ENCODE assay signal across 8 cellular contexts in the genomic region with DNA sequence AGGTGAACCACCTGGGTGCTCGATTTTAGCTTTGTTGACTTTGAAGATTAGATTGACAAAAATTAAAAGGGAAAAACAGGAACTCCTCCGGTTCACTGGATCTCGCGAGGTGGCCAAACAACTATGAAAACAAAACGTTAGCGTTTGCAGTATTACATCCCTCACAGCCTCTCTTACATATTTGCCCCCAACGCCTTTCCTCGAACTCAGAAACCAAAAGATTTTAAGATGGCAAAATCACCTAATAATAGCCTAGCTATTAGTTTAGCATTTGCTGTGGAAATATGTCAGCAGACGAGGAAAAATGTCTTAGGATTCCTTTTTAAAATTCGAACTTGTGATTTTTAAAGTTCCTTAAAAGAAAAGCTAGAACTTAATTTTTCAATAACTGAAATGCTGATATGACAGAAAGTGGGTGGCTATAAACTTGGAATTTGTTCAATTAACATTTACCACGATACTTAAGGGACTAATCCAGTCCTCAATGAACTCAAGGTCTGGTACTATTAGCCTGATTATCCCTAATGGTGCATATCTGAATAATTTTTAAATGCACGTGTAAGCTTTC. TPM values are rescaled to one million over a fixed set of nuclear protein-coding genes. Genes with fewer than 3 reads are reported as not detected.
DNase-seq lines count a peak whose midpoint lies in the region; ATAC-seq and TF ChIP-seq lines count a peak whose summit lies in the region.

No MANE protein-coding gene starts in this region.

- peaks cover 24% of the 10 kb centered on the region for H3K36me3 Mint-ChIP-seq in CD4-positive, alpha-beta T cell (ENCODE audit: low read depth)
- peaks cover 27% of the 10 kb centered on the region for H3K36me3 Mint-ChIP-seq in activated CD4-positive, alpha-beta memory T cell treated with anti-CD3 and anti-CD28 coated beads, Interleukin-2, amount 10 ng/mL, durations not matched to agents 7 days and 5 days (ENCODE audit: low read depth)

- H3K27me3 Mint-ChIP-seq in CD4-positive, alpha-beta T cell: no peaks in the 10 kb centered on the region
- H3K27me3 Mint-ChIP-seq in activated CD4-positive, alpha-beta memory T cell treated with anti-CD3 and anti-CD28 coated beads, Interleukin-2, amount 10 ng/mL, durations not matched to agents 7 days and 5 days: no peaks in the 10 kb centered on the region

- CTCF ChIA-PET in CD4-positive, alpha-beta T cell (lab: Charles Lee): interaction anchor here (0.6 kb wide), 1 partner anchor 60 kb away, joined by 3 read pairs; a partner anchor contains a TSS
- CTCF ChIA-PET in activated CD4-positive, alpha-beta memory T cell treated with anti-CD3 and anti-CD28 coated beads, Interleukin-2, amount 10 ng/mL, durations not matched to agents 7 days and 5 days (lab: Charles Lee): interaction anchor here (1.8 kb wide), 1 partner anchor 60 kb away, joined by 12 read pairs; a partner anchor contains a TSS

- intact Hi-C loops in CD4-positive, alpha-beta T cell (cut with DNase I, micrococcal nuclease): loop anchor here (1.0 to 5.0 kb wide), 5 partner anchors 17 to 59 kb away; a partner anchor contains a TSS
- intact Hi-C loops in Right ventricle myocardium superior (cut with DNase I) (no loop called here), sciatic nerve (cut with DNase I) (no loop called here)

- no peaks in the 10 kb centered on the region for H3K27me3 ChIP-seq in CD4-positive, alpha-beta T cell (ENCODE audit: control insufficient read depth, insufficient read depth, low read length)

- TF ChIP-seq CTCF in CD4-positive, alpha-beta T cell (IDR thresholded peaks at IDR 0.05): no peak

- peak overlapping the region; percentile 88 for H3K27ac ChIP-seq in CD4-positive, alpha-beta T cell (ENCODE audit: low read depth, low read length)

- H3K4me3 Mint-ChIP-seq in CD4-positive, alpha-beta T cell: peak overlapping the region; percentile 99
- H3K4me3 Mint-ChIP-seq in activated CD4-positive, alpha-beta memory T cell treated with anti-CD3 and anti-CD28 coated beads, Interleukin-2, amount 10 ng/mL, durations not matched to agents 7 days and 5 days: peak overlapping the region; percentile 100

- peak overlapping the region; percentile 96 for H3K27ac Mint-ChIP-seq in CD4-positive, alpha-beta T cell
- peak overlapping the region; percentile 92 for H3K27ac Mint-ChIP-seq in activated CD4-positive, alpha-beta memory T cell treated with anti-CD3 and anti-CD28 coated beads, Interleukin-2, amount 10 ng/mL, durations not matched to agents 7 days and 5 days

- POLR2A ChIA-PET in CD4-positive, alpha-beta T cell (lab: Charles Lee): interaction anchor here (0.8 to 5.4 kb wide), 16 partner anchors 8 to 211 kb away, joined by 3 to 47 read pairs (median 5); a partner anchor contains a TSS
- POLR2A ChIA-PET in activated CD4-positive, alpha-beta memory T cell treated with anti-CD3 and anti-CD28 coated beads, Interleukin-2, amount 10 ng/mL, durations not matched to agents 7 days and 5 days (lab: Charles Lee): interaction anchor here (0.9 to 3.8 kb wide), 8 partner anchors 8 to 211 kb away, joined by 3 to 24 read pairs (median 8); a partner anchor contains a TSS

- H3K9me3 Mint-ChIP-seq in CD4-positive, alpha-beta T cell: no peaks in the 10 kb centered on the region
- H3K9me3 Mint-ChIP-seq in activated CD4-positive, alpha-beta memory T cell treated with anti-CD3 and anti-CD28 coated beads, Interleukin-2, amount 10 ng/mL, durations not matched to agents 7 days and 5 days: no peaks in the 10 kb centered on the region

- ATAC-seq in CD4-positive, alpha-beta T cell (ENCODE audit: poor library complexity): no peak
- peak; percentile 41 for ATAC-seq in GM19372 (IDR thresholded peaks at IDR 0.05; ENCODE audit: low read depth, unreplicated experiment)
- ATAC-seq in HG03457 (IDR thresholded peaks at IDR 0.05; ENCODE audit: unreplicated experiment): peak; percentile 15
- peak; percentile 73 for ATAC-seq in Right ventricle myocardium superior (ENCODE audit: poor library complexity)
- ATAC-seq in sciatic nerve: peak; percentile 81

- H3K9me3 ChIP-seq in CD4-positive, alpha-beta T cell (ENCODE audit: control insufficient read depth, low read length): no peaks in the 10 kb centered on the region

- peaks cover 63% of the 10 kb centered on the region for H3K4me1 Mint-ChIP-seq in CD4-positive, alpha-beta T cell (ENCODE audit: low read depth)
- peaks cover 53% of the 10 kb centered on the region for H3K4me1 Mint-ChIP-seq in activated CD4-positive, alpha-beta memory T cell treated with anti-CD3 and anti-CD28 coated beads, Interleukin-2, amount 10 ng/mL, durations not matched to agents 7 days and 5 days

- no peak for DNase-seq in CD4-positive, alpha-beta T cell
- DNase-seq in activated CD4-positive, alpha-beta memory T cell treated with anti-CD3 and anti-CD28 coated beads, Interleukin-2, amount 10 ng/mL, durations not matched to agents 7 days and 5 days: no peak
- DNase-seq in Right ventricle myocardium superior (no peak), sciatic nerve (ENCODE audit: low spot score) (no peak), globus pallidus (ENCODE audit: low spot score) (no peak)
- DNase-seq in activated CD4-positive, alpha-beta T cell treated with anti-CD3 and anti-CD28 coated beads for 48 hours: no peak

RNA-seq across cellular contexts. Expression of a gene that starts 0.5 kb away (rescaled TPM):
- total RNA-seq in CD4-positive, alpha-beta T cell: 10 to 100 TPM; 37.5 to 39.3 TPM
- total RNA-seq in activated CD4-positive, alpha-beta memory T cell treated with anti-CD3 and anti-CD28 coated beads, Interleukin-2, amount 10 ng/mL, durations not matched to agents 7 days and 5 days: 10 to 100 TPM; 28.3 to 30.5 TPM
- total RNA-seq in Right ventricle myocardium superior: 8.4 TPM
- total RNA-seq in sciatic nerve: 38.2 TPM

RNA-seq across cellular contexts. Expression of a gene that starts 48.2 kb away (rescaled TPM):
- total RNA-seq in CD4-positive, alpha-beta T cell: 10 to 100 TPM; 49.4 to 51.2 TPM
- 10 to 100 TPM; 21.4 to 22.7 TPM for total RNA-seq in activated CD4-positive, alpha-beta memory T cell treated with anti-CD3 and anti-CD28 coated beads, Interleukin-2, amount 10 ng/mL, durations not matched to agents 7 days and 5 days
- total RNA-seq in Right ventricle myocardium superior: 25.6 TPM
- 15.0 TPM for total RNA-seq in sciatic nerve

Comparison
In these comparisons a context has a peak if more than half of its experiments do, and no peak if none do; other contexts are left out.
1. intact Hi-C loops: an anchor here in CD4-positive, alpha-beta T cell (1.0 to 5.0 kb wide); none called in Right ventricle myocardium superior and sciatic nerve.